In the genomic region with DNA sequence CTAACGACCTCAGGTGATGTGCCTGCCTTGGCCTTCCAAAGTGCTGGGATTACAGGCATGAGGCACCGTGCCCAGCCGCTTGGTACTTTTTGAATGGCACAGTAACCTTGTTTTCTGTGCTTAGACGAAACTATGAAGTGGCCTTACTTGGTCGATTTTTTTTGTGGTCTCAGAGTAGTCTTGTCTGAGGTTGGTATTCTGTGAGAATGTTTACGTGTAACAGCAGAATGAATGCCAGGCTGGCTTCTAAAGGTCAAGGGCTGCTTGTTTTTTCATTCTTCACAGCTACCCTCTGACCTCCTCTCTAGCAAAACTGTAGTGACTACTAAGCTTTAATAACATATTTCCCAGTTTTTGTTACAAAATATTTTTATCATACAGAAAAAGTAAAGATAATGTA, we compare ENCODE assay signal across 20 cellular contexts.
DNase-seq lines count a peak whose midpoint lies in the region; ATAC-seq, FAIRE-seq and TF ChIP-seq lines count a peak whose summit lies in the region.
"Had no signal": no experiment of that assay in that cellular context is flagged by ENCODE, and none has a peak within 500 bp of the region (broad histone marks: within the 10 kb centered on the region; RNA-seq: fewer than 3 reads in every experiment).

No MANE protein-coding gene starts in this region.

- peak overlapping the region; percentile 35 for H3K27ac ChIP-seq in HepG2 (ENCODE audit: extremely low read length, insufficient read depth, low read length)
- no peak overlapping the region for H3K27ac ChIP-seq in aorta (ENCODE audit: low read depth in 1 of 2, low read length in 2 of 2)
- H3K27ac ChIP-seq in neuronal stem cell (replicated peaks; ENCODE audit: low read length): no peak overlapping the region
- H3K27ac ChIP-seq: 22Rv1, BLaER1, C4-2B, GM23248 had no signal

- ATAC-seq in HepG2 (peak; percentile 78), aorta (ENCODE audit: low FRiP score) (no peak)
- ATAC-seq: CD8-positive, alpha-beta T cell; HCT116 had no signal

- 70% methylated on average over 6 of the region's 6 CpGs for WGBS in HepG2 (ENCODE audit: low lambda C conversion rate)
- WGBS in aorta, 2 donors: 79 to 86% methylated on average over 6 of the region's 6 CpGs
- no CpG with 5 or more reads among the region's 6 CpGs for WGBS in neuronal stem cell (ENCODE audit: extremely low coverage in 2 of 2, insufficient read length in 2 of 2, insufficient replicate concordance in 1 of 2), 2 donors

- no peak overlapping the region for H4K91ac ChIP-seq in neuronal stem cell (ENCODE audit: low read depth, low read length, poor library complexity)

- FAIRE-seq in HepG2 (lab: Jason Lieb, UNC): no peak
- FAIRE-seq: G401.6, GM12892, H1 had no signal

- H2BK15ac ChIP-seq in neuronal stem cell (ENCODE audit: low read length): no peak overlapping the region

- no peak overlapping the region for H3K18ac ChIP-seq in neuronal stem cell (ENCODE audit: low read length)

- H3K4me2 ChIP-seq in HepG2 (ENCODE audit: low read depth, low read length) (0 out of 2 replicates have a peak overlapping the region, but pooled peaks have one; percentile 36), neuronal stem cell (ENCODE audit: insufficient read depth, low read length, poor library complexity, severe bottlenecking) (no peak overlapping the region)
- H3K4me2 ChIP-seq: BLaER1 had no signal

- DNase-seq in H4 (ENCODE audit: low spot score): peak; percentile 10
- DNase-seq in choroid plexus epithelial cell (ENCODE audit: low read depth): peak; percentile 48
- DNase-seq in HepG2 (ENCODE audit: low spot score): peak; percentile 53
- no peak for DNase-seq in aorta
- no peak for DNase-seq in neuronal stem cell (ENCODE audit: low spot score)
- DNase-seq in glomerular visceral epithelial cell (ENCODE audit: extremely low spot score): no peak
- DNase-seq: Caco-2; CD4-positive, CD25-positive, alpha-beta regulatory T cell; CD8-positive, alpha-beta T cell; DMS153; DND-41; GM23248; H9 had no signal

- no peak overlapping the region for H3K9ac ChIP-seq in HepG2 (ENCODE audit: insufficient read depth, low read depth, low read length)
- no peak overlapping the region for H3K9ac ChIP-seq in neuronal stem cell (ENCODE audit: low read depth, low read length, poor library complexity)
- H3K9ac ChIP-seq: BLaER1, GM23248 had no signal

- no peaks in the 10 kb centered on the region for H4K20me1 ChIP-seq in HepG2 (ENCODE audit: insufficient read depth, low read length)
- H4K20me1 ChIP-seq: BLaER1 had no signal

- no peaks in the 10 kb centered on the region for H3K79me1 ChIP-seq in neuronal stem cell (ENCODE audit: low read depth, low read length)

- intact Hi-C loops in HepG2 (cut with micrococcal nuclease; ENCODE audit: unreplicated experiment) (no loop called here), aorta (cut with DNase I) (no loop called here)

- H3K14ac ChIP-seq in neuronal stem cell (ENCODE audit: low read length): no peak overlapping the region

- no peak overlapping the region for H2AK5ac ChIP-seq in neuronal stem cell (ENCODE audit: low read depth, low read length)

- no peak overlapping the region for H4K8ac ChIP-seq in neuronal stem cell (ENCODE audit: low read depth, low read length)

- no peak overlapping the region for H2BK5ac ChIP-seq in neuronal stem cell (ENCODE audit: low read length)

- H3K27me3 ChIP-seq in HepG2 (ENCODE audit: control insufficient read depth in 1 of 2, insufficient read depth in 2 of 2, low read length in 2 of 2) (no peaks in the 10 kb centered on the region), aorta (ENCODE audit: control insufficient read depth in 1 of 2, insufficient read depth in 2 of 2, low read length in 1 of 2) (no peaks in the 10 kb centered on the region), neuronal stem cell (ENCODE audit: control insufficient read depth in 3 of 3, insufficient read depth in 3 of 3, low read depth in 1 of 3, low read length in 3 of 3) (no peaks in the 10 kb centered on the region)
- H3K27me3 ChIP-seq: BLaER1 had no signal

- no peak for TF ChIP-seq POLR2A in HepG2 (IDR thresholded peaks at IDR 0.05; ENCODE audit: insufficient read depth in 1 of 2, low read depth in 2 of 2, low read length in 2 of 2)

- no peak overlapping the region for H3K23ac ChIP-seq in neuronal stem cell (ENCODE audit: low read depth, low read length, poor library complexity)

- peaks cover 6% of the 10 kb centered on the region for H3K79me2 ChIP-seq in HepG2 (ENCODE audit: insufficient read depth, low read length)

- no peak for TF ChIP-seq RAD21 in HepG2 (CRISPR knock-in tag; IDR thresholded peaks at IDR 0.05)

- H3K4me3 ChIP-seq in choroid plexus epithelial cell (ENCODE audit: low read depth, low read length) (no peak overlapping the region), HepG2 (replicated peaks in 1 of 3; ENCODE audit: insufficient read depth in 1 of 3, low read depth in 2 of 3, low read length in 3 of 3) (no peak overlapping the region), aorta (ENCODE audit: low read length in 2 of 2) (no peak overlapping the region), neuronal stem cell (ENCODE audit: low read length in 2 of 2) (no peak overlapping the region)
- H3K4me3 ChIP-seq: BLaER1, GM23248 had no signal

- H3K36me3 ChIP-seq in HepG2 (replicated peaks in 1 of 2; ENCODE audit: control insufficient read depth in 1 of 2, insufficient read depth in 2 of 2, low read length in 2 of 2): no peaks in the 10 kb centered on the region
- no peaks in the 10 kb centered on the region for H3K36me3 ChIP-seq in aorta (ENCODE audit: control insufficient read depth in 1 of 2, insufficient read depth in 2 of 2, low read length in 1 of 2)
- H3K36me3 ChIP-seq in neuronal stem cell (replicated peaks in 1 of 2; ENCODE audit: control insufficient read depth in 2 of 2, insufficient read depth in 2 of 2, low read length in 2 of 2): no peaks in the 10 kb centered on the region
- H3K36me3 ChIP-seq: BLaER1 had no signal

- no peak overlapping the region for H2BK12ac ChIP-seq in neuronal stem cell (ENCODE audit: low read length)

- H3K9me3 ChIP-seq in HepG2 (ENCODE audit: low read length) (no peaks in the 10 kb centered on the region), aorta (ENCODE audit: control insufficient read depth, low read length) (no peaks in the 10 kb centered on the region), neuronal stem cell (replicated peaks in 1 of 2; ENCODE audit: control insufficient read depth in 2 of 2, insufficient read depth in 1 of 2, low read depth in 1 of 2, low read length in 2 of 2) (no peaks in the 10 kb centered on the region)
- H3K9me3 ChIP-seq: BLaER1, Caco-2 had no signal

- H3K4me1 ChIP-seq in HepG2 (ENCODE audit: insufficient read depth, low read length): peaks cover 9% of the 10 kb centered on the region
- no peaks in the 10 kb centered on the region for H3K4me1 ChIP-seq in aorta (ENCODE audit: control insufficient read depth in 1 of 2, insufficient read depth in 2 of 2, low read length in 2 of 2)
- H3K4me1 ChIP-seq in neuronal stem cell (ENCODE audit: control insufficient read depth in 2 of 2, insufficient read depth in 1 of 2, low read depth in 1 of 2, low read length in 2 of 2): no peaks in the 10 kb centered on the region
- H3K4me1 ChIP-seq: BLaER1, Caco-2 had no signal

- H2BK120ac ChIP-seq in neuronal stem cell (ENCODE audit: low read depth, low read length): no peak overlapping the region

- no peak overlapping the region for H3K4ac ChIP-seq in neuronal stem cell (ENCODE audit: low read length)

- BruUV-seq in HepG2 (replicated peaks; lab: Mats Ljungman, UMichigan): no TSS peak

- no peak; a peak in 1 of 4 replicates for TF ChIP-seq EP300 in HepG2 (IDR thresholded peaks at IDR 0.05; ENCODE audit: low read depth in 2 of 2, low read length in 2 of 2)
- TF ChIP-seq EP300 in HepG2 (CRISPR knock-in tag; IDR thresholded peaks at IDR 0.05; ENCODE audit: borderline replicate concordance): no peak

- CTCF ChIA-PET in HepG2 (lab: Yijun Ruan, JAX; ENCODE audit: low intra/inter-chr PET ratio, low total read pairs): no interaction called here

- no peak for TF ChIP-seq CTCF in choroid plexus epithelial cell (conservative IDR thresholded peaks at IDR 0.05; ENCODE audit: low read depth, low read length)
- TF ChIP-seq CTCF in HepG2 (CRISPR knock-in tag; IDR thresholded peaks at IDR 0.05): no peak

- H2AFZ ChIP-seq in HepG2 (ENCODE audit: low read length) (no peak overlapping the region), neuronal stem cell (ENCODE audit: low read length) (no peak overlapping the region)
- H2AFZ ChIP-seq: GM23248 had no signal

- POLR2A ChIA-PET in HepG2 (lab: Yijun Ruan, JAX): no interaction called here

- in situ Hi-C loops in HepG2 (cut with HindIII; ENCODE audit: extremely low pct_ligation_motif_present, low pct_unique_long_range_greater_than_20kb): no loop called here

TF ChIP-seq in HepG2, 621 proteins besides CTCF, POLR2A, EP300 and RAD21 (continues in another document):
- TF ChIP-seq ZMYM2 (CRISPR knock-in tag; IDR thresholded peaks at IDR 0.05) (no peak), HOXA3 (CRISPR knock-in tag; IDR thresholded peaks at IDR 0.05) (no peak), SALL1 (CRISPR knock-in tag; IDR thresholded peaks at IDR 0.05) (peak; percentile 33), NR2F2 (IDR thresholded peaks at IDR 0.05; ENCODE audit: borderline replicate concordance, low read depth) (peak; percentile 49; the same call in 1 of the 2 replicates), HDAC2 (CRISPR knock-in tag; IDR thresholded peaks at IDR 0.05) (no peak), ZNF674 (CRISPR knock-in tag; IDR thresholded peaks at IDR 0.05; ENCODE audit: low read depth) (no peak)
- TF ChIP-seq, protein P1, sequence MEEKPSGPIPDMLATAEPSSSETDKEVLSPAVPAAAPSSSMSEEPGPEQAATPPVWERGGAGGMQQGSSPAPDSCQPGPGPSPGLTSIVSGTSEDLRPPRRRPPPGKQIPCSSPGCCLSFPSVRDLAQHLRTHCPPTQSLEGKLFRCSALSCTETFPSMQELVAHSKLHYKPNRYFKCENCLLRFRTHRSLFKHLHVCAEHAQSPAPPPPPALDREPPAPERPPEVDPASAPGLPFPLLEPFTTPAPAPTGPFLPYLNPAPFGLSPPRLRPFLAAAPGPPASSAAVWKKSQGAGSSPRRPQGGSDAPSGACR (CRISPR knock-in tag; IDR thresholded peaks at IDR 0.05): no peak

Comparison
In these comparisons a context has a peak if more than half of its experiments do, and no peak if none do; other contexts are left out.
1. DNase-seq: peak in H4 (single experiment), choroid plexus epithelial cell (single experiment) and HepG2 (single experiment); none in aorta (0 of 2), neuronal stem cell (single experiment) and glomerular visceral epithelial cell (single experiment).